9 cellular contexts compared by ENCODE assay signal in the genomic region with DNA sequence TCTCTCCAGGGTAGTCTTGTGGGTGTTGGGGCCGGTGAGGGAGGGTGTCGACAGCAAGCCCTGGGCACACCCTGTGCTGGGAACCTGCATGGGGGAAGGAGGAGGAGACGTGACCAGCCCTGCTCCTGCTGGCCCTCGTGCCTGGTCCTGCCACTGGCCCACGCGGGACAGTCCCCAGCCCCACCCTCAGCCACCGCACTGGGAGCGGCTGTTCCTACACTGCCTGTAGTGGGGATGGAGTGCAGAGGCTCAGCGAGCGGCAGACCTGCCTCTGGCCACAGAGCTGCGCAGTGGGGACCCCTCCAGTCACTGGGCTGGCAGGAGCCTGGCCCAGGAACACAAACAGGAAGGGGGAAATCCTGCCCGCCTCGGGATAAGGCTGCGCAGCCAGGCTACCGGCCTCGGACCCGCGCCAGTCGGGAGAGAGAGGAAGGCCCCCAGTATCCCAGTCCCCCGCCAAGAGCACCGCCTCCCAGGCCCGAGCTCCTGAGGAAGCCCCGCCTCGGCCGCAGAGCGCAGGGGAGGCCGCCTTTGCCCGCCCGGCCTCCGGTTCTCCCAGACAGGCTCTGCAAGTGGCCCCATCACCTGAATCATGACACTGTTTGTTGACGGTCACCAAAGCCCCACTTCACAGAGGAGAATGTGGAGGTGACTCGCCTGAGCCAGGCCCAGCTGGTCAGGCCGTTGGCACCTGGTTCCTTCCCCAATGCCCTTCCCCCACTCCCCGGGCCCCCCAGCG. TPM values are rescaled to one million over a fixed set of nuclear protein-coding genes. Genes with fewer than 3 reads are reported as not detected.
A peak's percentile ranks its signal among the peaks of the same experiment; 100 is the strongest.
DNase-seq lines count a peak whose midpoint lies in the region; ATAC-seq and TF ChIP-seq lines count a peak whose summit lies in the region.
"Had no signal": no experiment of that assay in that cellular context is flagged by ENCODE, and none has a peak within 500 bp of the region (broad histone marks: within the 10 kb centered on the region; RNA-seq: fewer than 3 reads in every experiment).

No MANE protein-coding gene starts in this region.

- peaks cover 14% of the 10 kb centered on the region for H3K27me3 Mint-ChIP-seq in activated CD8-positive, alpha-beta T cell treated with anti-CD3 and anti-CD28 coated beads, Interleukin-2, amount 10 ng/mL, durations not matched to agents 7 days and 5 days (ENCODE audit: low read depth)
- peaks cover 11% of the 10 kb centered on the region for H3K27me3 Mint-ChIP-seq in activated CD8-positive, alpha-beta T cell treated with anti-CD3 and anti-CD28 coated beads for 36 hours
- H3K27me3 Mint-ChIP-seq in endodermal cell (ENCODE audit: insufficient read depth): peaks cover 10% of the 10 kb centered on the region
- H3K27me3 Mint-ChIP-seq in memory B cell: peaks cover 12% of the 10 kb centered on the region

- TF ChIP-seq CTCF in activated CD8-positive, alpha-beta T cell treated with anti-CD3 and anti-CD28 coated beads for 36 hours (IDR thresholded peaks at IDR 0.05): no peak
- TF ChIP-seq CTCF in endodermal cell (conservative IDR thresholded peaks at IDR 0.05): no peak

- no peaks in the 10 kb centered on the region for H3K4me1 ChIP-seq in endodermal cell (ENCODE audit: control insufficient read depth, insufficient read depth, low read length)
- H3K4me1 ChIP-seq in urinary bladder (ENCODE audit: insufficient read depth): peaks cover 3% of the 10 kb centered on the region

- no peak overlapping the region for H3K4me3 Mint-ChIP-seq in activated CD8-positive, alpha-beta T cell treated with anti-CD3 and anti-CD28 coated beads, Interleukin-2, amount 10 ng/mL, durations not matched to agents 7 days and 5 days
- H3K4me3 Mint-ChIP-seq in activated CD8-positive, alpha-beta T cell treated with anti-CD3 and anti-CD28 coated beads for 36 hours: no peak overlapping the region
- H3K4me3 Mint-ChIP-seq in endodermal cell (peak overlapping the region; percentile 33), memory B cell (no peak overlapping the region)
- H3K4me3 Mint-ChIP-seq: CD4-positive, alpha-beta memory T cell had no signal

- POLR2A ChIA-PET in activated CD8-positive, alpha-beta T cell treated with anti-CD3 and anti-CD28 coated beads, Interleukin-2, amount 10 ng/mL, durations not matched to agents 7 days and 5 days (lab: Charles Lee): no interaction called here
- POLR2A ChIA-PET in activated CD8-positive, alpha-beta T cell treated with anti-CD3 and anti-CD28 coated beads for 36 hours (lab: Charles Lee): no interaction called here

- no peak overlapping the region for H3K4me3 ChIP-seq in endodermal cell (ENCODE audit: low read length)
- H3K4me3 ChIP-seq in urinary bladder (ENCODE audit: low read depth, low read length): peak overlapping the region; percentile 16

- ATAC-seq in activated CD8-positive, alpha-beta T cell treated with anti-CD3 and anti-CD28 coated beads, Interleukin-2, amount 10 ng/mL, durations not matched to agents 7 days and 5 days: peak; percentile 25
- no peak for ATAC-seq in activated CD8-positive, alpha-beta T cell treated with anti-CD3 and anti-CD28 coated beads for 36 hours
- ATAC-seq in memory B cell (ENCODE audit: low read depth): peak; percentile 22

- CTCF ChIA-PET in activated CD8-positive, alpha-beta T cell treated with anti-CD3 and anti-CD28 coated beads, Interleukin-2, amount 10 ng/mL, durations not matched to agents 7 days and 5 days (lab: Charles Lee): no interaction called here
- CTCF ChIA-PET in activated CD8-positive, alpha-beta T cell treated with anti-CD3 and anti-CD28 coated beads for 36 hours (lab: Charles Lee): interaction anchor here (1.0 kb wide), 1 partner anchor 9 kb away, joined by 3 read pairs; no protein-coding TSS in a partner anchor

- DNase-seq in activated CD8-positive, alpha-beta T cell treated with anti-CD3 and anti-CD28 coated beads, Interleukin-2, amount 10 ng/mL, durations not matched to agents 7 days and 5 days: no peak
- DNase-seq in activated CD8-positive, alpha-beta T cell treated with anti-CD3 and anti-CD28 coated beads for 36 hours: no peak
- DNase-seq in endodermal cell: peak; percentile 85
- no peak for DNase-seq in memory B cell (ENCODE audit: low spot score in 2 of 2)
- no peak for DNase-seq in stimulated activated CD4-positive, alpha-beta T cell treated with anti-CD3 and anti-CD28 coated beads, Interleukin-15, amount 100 ng/mL, for 24 hours
- no peak for DNase-seq in activated CD4-positive, alpha-beta T cell treated with anti-CD3 and anti-CD28 coated beads for 48 hours
- no peak for DNase-seq in activated T-cell treated with anti-CD3 and anti-CD28 coated beads for 4 hours

- no peak overlapping the region for H3K9ac ChIP-seq in endodermal cell (ENCODE audit: extremely low read depth, low read length, poor library complexity, severe bottlenecking)

- H3K27me3 ChIP-seq in endodermal cell (ENCODE audit: control insufficient read depth, insufficient read depth, low read length, poor library complexity, severe bottlenecking): no peaks in the 10 kb centered on the region

- no peaks in the 10 kb centered on the region for H3K9me3 Mint-ChIP-seq in activated CD8-positive, alpha-beta T cell treated with anti-CD3 and anti-CD28 coated beads, Interleukin-2, amount 10 ng/mL, durations not matched to agents 7 days and 5 days (ENCODE audit: insufficient read depth)
- H3K9me3 Mint-ChIP-seq in activated CD8-positive, alpha-beta T cell treated with anti-CD3 and anti-CD28 coated beads for 36 hours: no peaks in the 10 kb centered on the region
- H3K9me3 Mint-ChIP-seq in endodermal cell: no peaks in the 10 kb centered on the region
- no peaks in the 10 kb centered on the region for H3K9me3 Mint-ChIP-seq in memory B cell

- 20 to 25% methylated on average over 19 to 34 of the region's 35 CpGs for WGBS in endodermal cell (ENCODE audit: insufficient coverage in 1 of 2, insufficient read length in 1 of 2), 2 experiments
- WGBS in urinary bladder: under 1% methylated on average over 35 of the region's 35 CpGs

- intact Hi-C loops in activated CD8-positive, alpha-beta T cell treated with anti-CD3 and anti-CD28 coated beads for 36 hours (cut with micrococcal nuclease): no loop called here

- no peaks in the 10 kb centered on the region for H3K36me3 Mint-ChIP-seq in activated CD8-positive, alpha-beta T cell treated with anti-CD3 and anti-CD28 coated beads, Interleukin-2, amount 10 ng/mL, durations not matched to agents 7 days and 5 days (ENCODE audit: low read depth)
- no peaks in the 10 kb centered on the region for H3K36me3 Mint-ChIP-seq in activated CD8-positive, alpha-beta T cell treated with anti-CD3 and anti-CD28 coated beads for 36 hours (ENCODE audit: low read depth)
- H3K36me3 Mint-ChIP-seq in endodermal cell (ENCODE audit: low read depth) (no peaks in the 10 kb centered on the region), memory B cell (no peaks in the 10 kb centered on the region)
- H3K36me3 Mint-ChIP-seq: CD4-positive, alpha-beta memory T cell had no signal

- H3K27ac ChIP-seq in endodermal cell (ENCODE audit: low read depth, low read length) (no peak overlapping the region), urinary bladder (ENCODE audit: low read depth) (peak overlapping the region; percentile 66)

- no peaks in the 10 kb centered on the region for H3K9me3 ChIP-seq in endodermal cell (ENCODE audit: control insufficient read depth, low read length)

- H3K36me3 ChIP-seq in endodermal cell (ENCODE audit: control insufficient read depth, insufficient read depth, low read length): no peaks in the 10 kb centered on the region
- H3K36me3 ChIP-seq in urinary bladder (ENCODE audit: insufficient read depth): no peaks in the 10 kb centered on the region

- no peaks in the 10 kb centered on the region for H3K4me1 Mint-ChIP-seq in activated CD8-positive, alpha-beta T cell treated with anti-CD3 and anti-CD28 coated beads, Interleukin-2, amount 10 ng/mL, durations not matched to agents 7 days and 5 days (ENCODE audit: low read depth)
- H3K4me1 Mint-ChIP-seq in activated CD8-positive, alpha-beta T cell treated with anti-CD3 and anti-CD28 coated beads for 36 hours (ENCODE audit: low read depth): no peaks in the 10 kb centered on the region
- H3K4me1 Mint-ChIP-seq in endodermal cell: peaks cover 3% of the 10 kb centered on the region
- H3K4me1 Mint-ChIP-seq in memory B cell: peaks cover 9% of the 10 kb centered on the region
- H3K4me1 Mint-ChIP-seq: CD4-positive, alpha-beta memory T cell had no signal

- H3K27ac Mint-ChIP-seq in activated CD8-positive, alpha-beta T cell treated with anti-CD3 and anti-CD28 coated beads, Interleukin-2, amount 10 ng/mL, durations not matched to agents 7 days and 5 days: no peak overlapping the region
- no peak overlapping the region for H3K27ac Mint-ChIP-seq in activated CD8-positive, alpha-beta T cell treated with anti-CD3 and anti-CD28 coated beads for 36 hours
- H3K27ac Mint-ChIP-seq in endodermal cell (no peak overlapping the region), memory B cell (no peak overlapping the region)
- H3K27ac Mint-ChIP-seq: CD4-positive, alpha-beta memory T cell had no signal

RNA-seq across cellular contexts. Expression of gene AHNAK2, which starts 10.6 kb away (rescaled TPM):
- not detected for total RNA-seq in activated CD8-positive, alpha-beta T cell treated with anti-CD3 and anti-CD28 coated beads, Interleukin-2, amount 10 ng/mL, durations not matched to agents 7 days and 5 days
- total RNA-seq in activated CD8-positive, alpha-beta T cell treated with anti-CD3 and anti-CD28 coated beads for 36 hours: under 1 TPM in 1 of 2 experiments, not detected in 1; 0.02 TPM
- 1 to 10 TPM in 1 of 2 donors, under 1 TPM in 1; 0.93 to 2.2 TPM for total RNA-seq in endodermal cell
- 3.5 TPM for polyA plus RNA-seq in endodermal cell (2013, experiment 1 of 2)
- polyA plus RNA-seq in endodermal cell (2013, experiment 2 of 2): 3.0 TPM
- total RNA-seq in urinary bladder: 14.5 TPM
- 43.2 TPM for polyA plus RNA-seq in urinary bladder
- polyA plus RNA-seq: CD4-positive, alpha-beta memory T cell had no signal

RNA-seq across cellular contexts. Expression of gene CLBA1, which starts 18.0 kb away (rescaled TPM):
- under 1 TPM; 0.55 to 0.95 TPM for total RNA-seq in activated CD8-positive, alpha-beta T cell treated with anti-CD3 and anti-CD28 coated beads, Interleukin-2, amount 10 ng/mL, durations not matched to agents 7 days and 5 days
- total RNA-seq in activated CD8-positive, alpha-beta T cell treated with anti-CD3 and anti-CD28 coated beads for 36 hours: under 1 TPM; 0.47 to 0.67 TPM
- total RNA-seq in endodermal cell: 10 to 100 TPM; 11.2 to 12.5 TPM
- polyA plus RNA-seq in endodermal cell (2013, experiment 1 of 2): 9.8 TPM
- polyA plus RNA-seq in endodermal cell (2013, experiment 2 of 2): 9.0 TPM
- 4.7 TPM for total RNA-seq in urinary bladder
- 10.1 TPM for polyA plus RNA-seq in urinary bladder

RNA-seq across cellular contexts. Expression of gene PLD4, which starts 42.9 kb away (rescaled TPM):
- total RNA-seq in activated CD8-positive, alpha-beta T cell treated with anti-CD3 and anti-CD28 coated beads, Interleukin-2, amount 10 ng/mL, durations not matched to agents 7 days and 5 days: not detected
- total RNA-seq in activated CD8-positive, alpha-beta T cell treated with anti-CD3 and anti-CD28 coated beads for 36 hours: not detected
- total RNA-seq in endodermal cell (not detected), urinary bladder (6.8 TPM)
- 0.04 TPM for polyA plus RNA-seq in endodermal cell (2013, experiment 1 of 2)
- not detected for polyA plus RNA-seq in endodermal cell (2013, experiment 2 of 2)
- polyA plus RNA-seq in urinary bladder: 0.42 TPM
- total RNA-seq: CD4-positive, alpha-beta memory T cell had no signal

RNA-seq across cellular contexts. Expression of gene CDCA4, which starts 53.3 kb away (rescaled TPM):
- total RNA-seq in activated CD8-positive, alpha-beta T cell treated with anti-CD3 and anti-CD28 coated beads, Interleukin-2, amount 10 ng/mL, durations not matched to agents 7 days and 5 days: 10 to 100 TPM; 59.9 to 62.3 TPM
- 10 to 100 TPM; 59.4 to 63.5 TPM for total RNA-seq in activated CD8-positive, alpha-beta T cell treated with anti-CD3 and anti-CD28 coated beads for 36 hours
- total RNA-seq in endodermal cell: 10 to 100 TPM; 46.6 to 65.1 TPM
- polyA plus RNA-seq in endodermal cell (2013, experiment 1 of 2): 52.4 TPM
- polyA plus RNA-seq in endodermal cell (2013, experiment 2 of 2): 53.2 TPM
- 20.4 TPM for total RNA-seq in urinary bladder
- 9.4 TPM for polyA plus RNA-seq in urinary bladder
